8 cellular contexts compared by ENCODE assay signal in genomic region chr15:90000175-90000923, GRCh38. TPM values are rescaled to one million over a fixed set of nuclear protein-coding genes. Genes with fewer than 3 reads are reported as not detected.
A peak's percentile ranks its signal among the peaks of the same experiment; 100 is the strongest.
DNase-seq lines count a peak whose midpoint lies in the region; ATAC-seq and TF ChIP-seq lines count a peak whose summit lies in the region.

No MANE protein-coding gene starts in this region.

- no peaks in the 10 kb centered on the region for H3K36me3 ChIP-seq in heart right ventricle

- H3K9me3 Mint-ChIP-seq in activated naive CD4-positive, alpha-beta T cell treated with anti-CD3 and anti-CD28 coated beads, Interleukin-2, amount 50 U/mL, for 72 hours: no peaks in the 10 kb centered on the region

- WGBS in heart right ventricle, 2 donors: 25 to 31% methylated on average over 62 of the region's 62 CpGs

- H3K9me3 ChIP-seq in heart right ventricle: no peaks in the 10 kb centered on the region

- H3K27ac ChIP-seq in heart right ventricle: peak overlapping the region; percentile 68 to 96 (median 84)

- no peaks in the 10 kb centered on the region for H3K27me3 ChIP-seq in heart right ventricle

- DNase-seq in COLO668 (lab: John Stamatoyannopoulos, UW; ENCODE audit: unreplicated experiment): peak; percentile 65
- peak; percentile 41 for DNase-seq in HuH-7 (ENCODE audit: low spot score)
- no peak for DNase-seq in activated naive CD4-positive, alpha-beta T cell treated with anti-CD3 and anti-CD28 coated beads, Interleukin-2, amount 50 U/mL, for 72 hours (ENCODE audit: low spot score in 2 of 2)
- peak in 1 of 2 donors; percentile 51 for DNase-seq in heart right ventricle
- DNase-seq in retina: peak; percentile 72

- H3K27ac Mint-ChIP-seq in activated naive CD4-positive, alpha-beta T cell treated with anti-CD3 and anti-CD28 coated beads, Interleukin-2, amount 50 U/mL, for 72 hours: peak overlapping the region; percentile 94 to 98

- TF ChIP-seq CTCF in heart right ventricle (IDR thresholded peaks at IDR 0.05): no peak

- H3K4me1 ChIP-seq in heart right ventricle: peaks cover 11 to 52% (median 46%) of the 10 kb centered on the region in 9 donors

- ATAC-seq in activated naive CD4-positive, alpha-beta T cell treated with anti-CD3 and anti-CD28 coated beads, Interleukin-2, amount 50 U/mL, for 72 hours: no peak
- ATAC-seq in heart right ventricle (peak; percentile 10 to 46 (median 22)), HG02884 (IDR thresholded peaks at IDR 0.05; ENCODE audit: unreplicated experiment) (no peak), HG02759 (IDR thresholded peaks at IDR 0.05; ENCODE audit: unreplicated experiment) (no peak), HG02870 (IDR thresholded peaks at IDR 0.05; ENCODE audit: unreplicated experiment) (no peak)

- intact Hi-C loops in heart right ventricle (cut with DNase I): loop anchor here in 8 of 10 donors (5.0 to 10.0 kb wide), 4 partner anchors 64 to 108 kb away; partner anchors contain the start of genes AP3S2 (in 3 of the 8) and ARPIN (in 1 of the 8)

- peaks cover 0 to 12% of the 10 kb centered on the region in 2 donors for H3K36me3 Mint-ChIP-seq in activated naive CD4-positive, alpha-beta T cell treated with anti-CD3 and anti-CD28 coated beads, Interleukin-2, amount 50 U/mL, for 72 hours

- peak overlapping the region; percentile 30 to 90 (median 69) for H3K4me3 ChIP-seq in heart right ventricle

RNA-seq across cellular contexts. Expression of gene ZNF710, which starts 0.8 kb away (rescaled TPM):
- 10 to 100 TPM; 13.2 to 28.1 TPM for total RNA-seq in activated naive CD4-positive, alpha-beta T cell treated with anti-CD3 and anti-CD28 coated beads, Interleukin-2, amount 50 U/mL, for 72 hours
- total RNA-seq in heart right ventricle: 10 to 100 TPM in 1 of 10 donors, 1 to 10 TPM in 9; 2.8 to 19.8 (median 3.9) TPM
- 10 to 100 TPM in 1 of 2 donors, 1 to 10 TPM in 1; 3.3 to 11.0 TPM for polyA plus RNA-seq in heart right ventricle

Comparison
In these comparisons a context has a peak if more than half of its experiments do, and no peak if none do; other contexts are left out.
1. DNase-seq: peak in COLO668 (single experiment), HuH-7 (single experiment) and retina (single experiment); none in activated naive CD4-positive, alpha-beta T cell treated with anti-CD3 and anti-CD28 coated beads, Interleukin-2, amount 50 U/mL, for 72 hours (0 of 2).
2. ATAC-seq: peak in heart right ventricle (8 of 8); none in activated naive CD4-positive, alpha-beta T cell treated with anti-CD3 and anti-CD28 coated beads, Interleukin-2, amount 50 U/mL, for 72 hours (0 of 2), HG02884 (single experiment), HG02759 (single experiment) and HG02870 (single experiment).